24 cellular contexts compared by ENCODE assay signal in the genomic region with DNA sequence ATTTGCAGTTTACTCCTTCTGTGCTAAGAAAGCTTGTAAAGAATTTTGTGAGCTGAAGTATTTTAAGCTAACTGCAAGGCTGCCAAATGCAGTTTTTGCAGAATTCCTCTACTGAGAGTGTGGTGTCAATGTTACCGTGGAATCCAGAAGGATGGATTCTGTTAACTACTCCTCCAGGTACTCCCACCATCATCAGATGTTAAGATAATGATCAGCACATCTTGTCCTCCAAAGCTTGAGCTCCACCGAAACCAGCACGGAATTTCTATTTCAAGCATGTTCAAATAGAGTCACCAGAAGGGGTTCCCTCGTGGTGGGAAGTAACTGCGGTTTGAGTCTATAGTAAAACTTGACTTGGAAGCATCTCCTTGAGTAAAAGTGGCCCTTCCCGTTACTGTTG.
"Had no signal": no experiment of that assay in that cellular context is flagged by ENCODE, and none has a peak within 500 bp of the region (broad histone marks: within the 10 kb centered on the region; RNA-seq: fewer than 3 reads in every experiment).

No MANE protein-coding gene starts in this region.

- H3K27ac Mint-ChIP-seq: naive B cell; natural killer cell; stimulated activated naive B cell treated with anti-CD40 and anti-IgM and Interleukin-4, amounts not matched to agents 10 μg/mL and 1 μg/mL and 100 μg/mL, for 72 hours had no signal

- FAIRE-seq: islet of Langerhans, kidney, pancreas had no signal

- H3K36me3 Mint-ChIP-seq: naive B cell; natural killer cell; stimulated activated naive B cell treated with anti-CD40 and anti-IgM and Interleukin-4, amounts not matched to agents 10 μg/mL and 1 μg/mL and 100 μg/mL, for 72 hours had no signal

- H3K4me3 Mint-ChIP-seq: naive B cell; natural killer cell; stimulated activated naive B cell treated with anti-CD40 and anti-IgM and Interleukin-4, amounts not matched to agents 10 μg/mL and 1 μg/mL and 100 μg/mL, for 72 hours had no signal

- H3K4me1 Mint-ChIP-seq: naive B cell had no signal

- H3K9me3 Mint-ChIP-seq: naive B cell; natural killer cell; stimulated activated naive B cell treated with anti-CD40 and anti-IgM and Interleukin-4, amounts not matched to agents 10 μg/mL and 1 μg/mL and 100 μg/mL, for 72 hours had no signal

- DNase-seq: kidney; left colon; left lung; lower lobe of right lung; mammary epithelial cell; mesenchymal stem cell; naive B cell; natural killer cell; pancreas; posterior cingulate gyrus; retina; right cardiac atrium; stimulated activated CD4-positive, alpha-beta T cell treated with anti-CD3 and anti-CD28 coated beads, Interleukin-12 subunit alpha, Interleukin-12 subunit beta, amount 100 ng/mL, for 4 hours; stimulated activated CD4-positive, alpha-beta T cell treated with anti-CD3 and anti-CD28 coated beads, Interleukin-15, amount 100 ng/mL, for 24 hours; stimulated activated CD4-positive, alpha-beta T cell treated with anti-CD3 and anti-CD28 coated beads, Interleukin-2, amount 100 ng/mL, for 24 hours; stimulated activated CD4-positive, alpha-beta T cell treated with anti-CD3 and anti-CD28 coated beads, Interleukin-4, amount 100 ng/mL, for 1 hour; stimulated activated naive B cell treated with anti-CD40 and anti-IgM and Interleukin-4, amounts not matched to agents 10 μg/mL and 1 μg/mL and 100 μg/mL, for 72 hours; stimulated activated naive CD8-positive, alpha-beta T cell treated with anti-CD3 and anti-CD28 coated beads, Interleukin-15, Interleukin-2, amounts not matched to agents 100 U/mL and 50 U/mL, for 24 hours; stomach; tibial artery; trophoblast cell; uterus had no signal

- ATAC-seq: left colon; left lung; lower lobe of right lung; natural killer cell; pancreas; right cardiac atrium; sciatic nerve; stimulated activated naive B cell treated with anti-CD40 and anti-IgM and Interleukin-4, amounts not matched to agents 10 μg/mL and 1 μg/mL and 100 μg/mL, for 72 hours; stimulated activated naive CD8-positive, alpha-beta T cell treated with anti-CD3 and anti-CD28 coated beads, Interleukin-15, Interleukin-2, amounts not matched to agents 100 U/mL and 50 U/mL, for 24 hours had no signal
